Comparison of ENCODE assay signal across 17 cellular contexts in the genomic region with DNA sequence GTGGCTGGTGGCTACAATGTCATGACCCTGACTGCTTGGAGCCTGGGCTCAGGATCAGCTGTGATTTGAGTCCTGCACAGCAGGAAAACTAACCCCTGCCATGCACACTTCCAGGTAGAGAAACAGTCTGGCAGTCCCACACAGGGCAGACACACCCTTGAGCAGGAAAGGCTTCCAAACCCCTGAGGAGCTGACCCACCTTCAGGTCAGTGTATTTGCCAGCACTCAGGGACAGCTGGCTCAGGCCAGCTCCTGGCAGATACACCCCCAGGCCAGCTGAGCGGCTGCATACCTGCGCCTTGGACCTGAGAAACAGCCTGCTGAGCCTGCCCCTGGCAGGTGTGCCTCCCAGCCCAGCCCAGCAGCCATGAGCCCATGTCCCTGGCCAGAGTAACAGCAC. TPM values are rescaled to one million over a fixed set of nuclear protein-coding genes. Genes with fewer than 3 reads are reported as not detected.
DNase-seq lines count a peak whose midpoint lies in the region; ATAC-seq and TF ChIP-seq lines count a peak whose summit lies in the region.
"Had no signal": no experiment of that assay in that cellular context is flagged by ENCODE, and none has a peak within 500 bp of the region (broad histone marks: within the 10 kb centered on the region; RNA-seq: fewer than 3 reads in every experiment).

No MANE protein-coding gene starts in this region.

- peak overlapping the region; percentile 54 for H3K27ac ChIP-seq in cardiac muscle cell
- H3K27ac ChIP-seq in left ventricle myocardium inferior (replicated peaks), result no peak overlapping the region

- H3K4me3 ChIP-seq in cardiac muscle cell (no peak overlapping the region), left ventricle myocardium inferior (no peak overlapping the region)
- H3K4me3 ChIP-seq: K562, MG63 had no signal

- intact Hi-C loops in left ventricle myocardium inferior (cut with micrococcal nuclease), result no loop called here

- H3K27me3 ChIP-seq in cardiac muscle cell (no peaks in the 10 kb centered on the region), left ventricle myocardium inferior (ENCODE audit: low read depth) (no peaks in the 10 kb centered on the region)
- H3K27me3 ChIP-seq: MG63 had no signal

- TF ChIP-seq CTCF in cardiac muscle cell (IDR thresholded peaks at IDR 0.05; ENCODE audit: low read depth, low read length) (no peak), left ventricle myocardium inferior (IDR thresholded peaks at IDR 0.05; ENCODE audit: borderline replicate concordance) (no peak), omental fat pad (IDR thresholded peaks at IDR 0.05) (no peak)

- DNase-seq in cardiac muscle cell (ENCODE audit: low read depth in 1 of 2, low spot score in 1 of 2), result no peak
- DNase-seq in left ventricle myocardium inferior, result no peak
- no peak for DNase-seq in omental fat pad (ENCODE audit: low spot score)
- DNase-seq in NCI-H187 (lab: John Stamatoyannopoulos, UW), result no peak
- no peak for DNase-seq in stimulated activated naive CD4-positive, alpha-beta T cell treated with Interleukin-2 at 50 U/mL for 16 hours (lab: John Stamatoyannopoulos, UW)
- no peak for DNase-seq in NCI-H82 (lab: John Stamatoyannopoulos, UW)
- DNase-seq: 8988T; AML-193; C1 segment of cervical spinal cord; CD8-positive, alpha-beta T cell; DND-41; GOT3; MG63; NCI-H1417; NCI-H1930 had no signal

- H3K36me3 ChIP-seq in cardiac muscle cell, result no peaks in the 10 kb centered on the region
- peaks cover 31% of the 10 kb centered on the region for H3K36me3 ChIP-seq in left ventricle myocardium inferior
- H3K36me3 ChIP-seq: MG63 had no signal

- ATAC-seq in esophagus mucosa (peak; percentile 17), omental fat pad (ENCODE audit: low FRiP score) (peak; percentile 10)
- ATAC-seq: CD8-positive, alpha-beta T cell; K562 had no signal

- no peaks in the 10 kb centered on the region for H3K4me1 ChIP-seq in cardiac muscle cell (ENCODE audit: low read depth)
- peaks cover 9% of the 10 kb centered on the region for H3K4me1 ChIP-seq in left ventricle myocardium inferior

- H3K9me3 ChIP-seq in cardiac muscle cell (ENCODE audit: low read depth) (no peaks in the 10 kb centered on the region), left ventricle myocardium inferior (replicated peaks) (peaks cover 31% of the 10 kb centered on the region)

RNA-seq across cellular contexts. Expression of a gene that starts 22.2 kb away (rescaled TPM):
- total RNA-seq in cardiac muscle cell (14.2 and 20.9 TPM in 2 replicates), left ventricle myocardium inferior (6.2 TPM), esophagus mucosa (7.3 TPM), omental fat pad (10 to 100 TPM in 1 of 4 donors, 1 to 10 TPM in 3; 5.4 to 15.1 (median 7.5) TPM)
- 16.6 and 20.7 TPM in 2 replicates for polyA plus RNA-seq in cardiac muscle cell
